12 cellular contexts compared by ENCODE assay signal in the genomic region with DNA sequence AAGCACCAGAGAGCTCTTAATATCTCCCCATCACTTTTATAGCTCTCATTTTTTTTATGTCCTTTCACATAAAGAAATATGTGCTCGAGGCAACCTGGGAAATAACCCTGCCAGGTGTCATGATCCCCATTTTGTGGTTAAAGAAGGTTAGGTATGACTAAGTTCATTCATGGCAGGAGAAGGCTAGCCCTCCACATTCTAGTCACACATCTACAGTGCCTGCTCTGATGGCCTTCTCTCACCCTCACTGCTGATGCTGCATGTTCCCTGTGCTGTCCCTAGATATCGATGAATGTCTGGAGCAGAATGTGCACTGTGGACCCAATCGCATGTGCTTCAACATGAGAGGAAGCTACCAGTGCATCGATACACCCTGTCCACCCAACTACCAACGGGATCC.
DNase-seq lines count a peak whose midpoint lies in the region; ATAC-seq, FAIRE-seq and TF ChIP-seq lines count a peak whose summit lies in the region.
"Had no signal": no experiment of that assay in that cellular context is flagged by ENCODE, and none has a peak within 500 bp of the region (broad histone marks: within the 10 kb centered on the region; RNA-seq: fewer than 3 reads in every experiment).

No MANE protein-coding gene starts in this region.

- H4K20me1 ChIP-seq in endothelial cell of umbilical vein (replicated peaks; ENCODE audit: control insufficient read depth, extremely low read depth, insufficient read depth, low read length) = no peaks in the 10 kb centered on the region

- H3K9ac ChIP-seq in endothelial cell of umbilical vein (replicated peaks; ENCODE audit: extremely low read depth, insufficient read depth, low read length) = no peak overlapping the region

- H3K27ac ChIP-seq in endothelial cell of umbilical vein (ENCODE audit: insufficient read depth, low read depth, low read length) (peak overlapping the region; percentile 83), left lung (no peak overlapping the region)

- peak overlapping the region; percentile 25 for H2AFZ ChIP-seq in endothelial cell of umbilical vein (ENCODE audit: low read depth, low read length)

- DNase-seq in GM18507 (ENCODE audit: extremely low spot score, insufficient read length, low read depth) (no peak), endothelial cell of umbilical vein (ENCODE audit: low read depth, low spot score) (peak; percentile 7), retina (no peak), NCI-H1694 (lab: John Stamatoyannopoulos, UW) (no peak), COR-L47 (lab: John Stamatoyannopoulos, UW) (no peak), left lung (no peak)
- DNase-seq: activated B cell treated with CpG ODN at 0.5 μM for 24 hours, cerebellar nuclear complex, left cardiac atrium, NCI-H1930 had no signal

- TF ChIP-seq CTCF in endothelial cell of umbilical vein (IDR thresholded peaks at IDR 0.05; ENCODE audit: extremely low read depth in 1 of 2, insufficient read depth in 1 of 2, low read depth in 1 of 2, low read length in 2 of 2) = no peak
- no peak for TF ChIP-seq CTCF in left lung (IDR thresholded peaks at IDR 0.05)

- no peak for TF ChIP-seq POLR2A in endothelial cell of umbilical vein (IDR thresholded peaks at IDR 0.05; ENCODE audit: low read depth, low read length)

- H3K4me3 ChIP-seq in endothelial cell of umbilical vein (replicated peaks in 1 of 3; ENCODE audit: insufficient read depth in 1 of 3, low read depth in 1 of 3, low read length in 3 of 3) (no peak overlapping the region), left lung (no peak overlapping the region)

- ATAC-seq in GM21737 (IDR thresholded peaks at IDR 0.05; ENCODE audit: unreplicated experiment) (peak; percentile 57), HG03460 (IDR thresholded peaks at IDR 0.05; ENCODE audit: unreplicated experiment) (peak; percentile 53), left lung (no peak)
- ATAC-seq: left cardiac atrium had no signal

- no peaks in the 10 kb centered on the region for H3K27me3 ChIP-seq in endothelial cell of umbilical vein (ENCODE audit: control insufficient read depth in 2 of 2, insufficient read depth in 2 of 2, low read length in 2 of 2)
- no peaks in the 10 kb centered on the region for H3K27me3 ChIP-seq in left lung

- H3K4me1 ChIP-seq in endothelial cell of umbilical vein (ENCODE audit: control insufficient read depth, extremely low read depth, insufficient read depth, low read length) = peaks cover 25% of the 10 kb centered on the region
- peaks cover 0 to 8% of the 10 kb centered on the region in 2 donors for H3K4me1 ChIP-seq in left lung

- H3K9me3 ChIP-seq in endothelial cell of umbilical vein (replicated peaks; ENCODE audit: control insufficient read depth, insufficient read depth, low read length) = no peaks in the 10 kb centered on the region
- H3K9me3 ChIP-seq in left lung = no peaks in the 10 kb centered on the region

- POLR2A ChIA-PET in endothelial cell of umbilical vein (lab: Charles Lee) = no interaction called here

- H3K79me2 ChIP-seq in endothelial cell of umbilical vein (ENCODE audit: control insufficient read depth, insufficient read depth, low read length) = no peaks in the 10 kb centered on the region

- peak; percentile 36 for FAIRE-seq in GM18507 (lab: Jason Lieb, UNC)
- FAIRE-seq in endothelial cell of umbilical vein (lab: Jason Lieb, UNC) = no peak

- intact Hi-C loops in endothelial cell of umbilical vein (cut with micrococcal nuclease) = loop anchor here (5.0 kb wide), 1 partner anchor 325 kb away; no protein-coding TSS in a partner anchor
- intact Hi-C loops in left lung (cut with DNase I) = no loop called here

- H3K4me2 ChIP-seq in endothelial cell of umbilical vein (ENCODE audit: insufficient read depth, low read length) = peak overlapping the region; percentile 80

- CTCF ChIA-PET in endothelial cell of umbilical vein (lab: Charles Lee) = interaction anchor here (1.5 to 2.9 kb wide), 4 partner anchors 12 to 467 kb away, joined by 6 to 15 read pairs (median 8); no protein-coding TSS in a partner anchor

- no peaks in the 10 kb centered on the region for H3K9me1 ChIP-seq in endothelial cell of umbilical vein (replicated peaks; ENCODE audit: control insufficient read depth, extremely low read depth, insufficient read depth, low read length)

- BruUV-seq in endothelial cell of umbilical vein (replicated peaks; lab: Mats Ljungman, UMichigan) = TSS peak; percentile 64

- dilution Hi-C loops in endothelial cell of umbilical vein (cut with MboI; ENCODE audit: extremely low pct_ligation_motif_present, low sequenced_read_pairs) = no loop called here

- H3K36me3 ChIP-seq in endothelial cell of umbilical vein (ENCODE audit: control insufficient read depth in 2 of 2, extremely low read depth in 1 of 2, insufficient read depth in 2 of 2, low read length in 2 of 2) (no peaks in the 10 kb centered on the region), left lung (no peaks in the 10 kb centered on the region)

TF ChIP-seq in endothelial cell of umbilical vein, 7 proteins besides CTCF, POLR2A, EP300 and RAD21:
- TF ChIP-seq JUN (IDR thresholded peaks at IDR 0.05; ENCODE audit: borderline replicate concordance, insufficient read depth, insufficient read length, low read depth) = no peak
TF ChIP-seq in endothelial cell of umbilical vein: peak in this region for 0.
